25 cellular contexts compared by ENCODE assay signal in genomic region chr7:33728779-33729646, GRCh38.
"Had no signal": no experiment of that assay in that cellular context is flagged by ENCODE, and none has a peak within 500 bp of the region (broad histone marks: within the 10 kb centered on the region; RNA-seq: fewer than 3 reads in every experiment).

No MANE protein-coding gene starts in this region.

- H3K4me1 ChIP-seq: gastrocnemius medialis, pancreas, prostate gland, tibial artery, vagina had no signal

- ATAC-seq: gastrocnemius medialis; heart right ventricle; left ventricle myocardium superior; natural killer cell; pancreas; sciatic nerve; stimulated activated memory B cell treated with anti-CD40 and anti-IgM and Interleukin-4, amounts not matched to agents 10 μg/mL and 1 μg/mL and 100 μg/mL, for 72 hours had no signal

- H3K9me3 ChIP-seq: esophagus muscularis mucosa, gastrocnemius medialis, heart right ventricle, pancreas, prostate gland, spleen, tibial artery, upper lobe of left lung, vagina had no signal

- H3K4me3 Mint-ChIP-seq: immature natural killer cell; natural killer cell; stimulated activated memory B cell treated with anti-CD40 and anti-IgM and Interleukin-4, amounts not matched to agents 10 μg/mL and 1 μg/mL and 100 μg/mL, for 72 hours; stimulated activated naive CD8-positive, alpha-beta T cell treated with anti-CD3 and anti-CD28 coated beads, Interleukin-15, Interleukin-2, amounts not matched to agents 100 ng/mL and 50 ng/mL, for 24 hours had no signal

- H3K36me3 Mint-ChIP-seq: natural killer cell had no signal

- H3K4me1 Mint-ChIP-seq: stimulated activated memory B cell treated with anti-CD40 and anti-IgM and Interleukin-4, amounts not matched to agents 10 μg/mL and 1 μg/mL and 100 μg/mL, for 72 hours had no signal

- DNase-seq: cortex of kidney; dorsolateral prefrontal cortex; effector CD8-positive, alpha-beta T cell; gastrocnemius medialis; heart right ventricle; immature natural killer cell; left ventricle myocardium superior; mesenchymal stem cell; natural killer cell; occipital lobe; pancreas; spleen; stimulated activated CD4-positive, alpha-beta T cell treated with anti-CD3 and anti-CD28 coated beads, Interleukin-15, amount 100 ng/mL, for 24 hours; stimulated activated CD4-positive, alpha-beta T cell treated with anti-CD3 and anti-CD28 coated beads, Interleukin-1b, Interleukin-23, amount 100 ng/mL, for 48 hours; stimulated activated CD4-positive, alpha-beta T cell treated with anti-CD3 and anti-CD28 coated beads, Interleukin-4, amount 100 ng/mL, for 24 hours; tibial artery had no signal

- H3K27ac ChIP-seq: dorsolateral prefrontal cortex, epithelial cell of prostate, esophagus muscularis mucosa, gastrocnemius medialis, heart right ventricle, pancreas, prostate gland, tibial artery, vagina had no signal

- H3K4me3 ChIP-seq: dorsolateral prefrontal cortex, esophagus muscularis mucosa, gastrocnemius medialis, heart right ventricle, lung, pancreas, prostate gland, spleen, tibial artery, upper lobe of left lung, vagina had no signal

- H3K27ac Mint-ChIP-seq: natural killer cell; stimulated activated memory B cell treated with anti-CD40 and anti-IgM and Interleukin-4, amounts not matched to agents 10 μg/mL and 1 μg/mL and 100 μg/mL, for 72 hours; stimulated activated naive CD8-positive, alpha-beta T cell treated with anti-CD3 and anti-CD28 coated beads, Interleukin-15, Interleukin-2, amounts not matched to agents 100 ng/mL and 50 ng/mL, for 24 hours had no signal

- H3K27me3 ChIP-seq: dorsolateral prefrontal cortex, esophagus muscularis mucosa, gastrocnemius medialis, heart right ventricle, pancreas, spleen, tibial artery, upper lobe of left lung, vagina had no signal

- H3K27me3 Mint-ChIP-seq: stimulated activated memory B cell treated with anti-CD40 and anti-IgM and Interleukin-4, amounts not matched to agents 10 μg/mL and 1 μg/mL and 100 μg/mL, for 72 hours; stimulated activated naive CD8-positive, alpha-beta T cell treated with anti-CD3 and anti-CD28 coated beads, Interleukin-15, Interleukin-2, amounts not matched to agents 100 ng/mL and 50 ng/mL, for 24 hours had no signal

- H3K36me3 ChIP-seq: esophagus muscularis mucosa, gastrocnemius medialis, heart right ventricle, pancreas, prostate gland, spleen, upper lobe of left lung, vagina had no signal
